ENCODE assay signal across 3 cellular contexts in genomic region chr7:50822110-50822509, GRCh38.
A peak's percentile ranks its signal among the peaks of the same experiment; 100 is the strongest.
TF ChIP-seq lines count a peak whose summit lies in the region.

No MANE protein-coding gene starts in this region.

TF ChIP-seq in SK-N-SH, 30 proteins besides CTCF, POLR2A, EP300 and RAD21:
- TF ChIP-seq TEAD4 (IDR thresholded peaks at IDR 0.05; ENCODE audit: borderline replicate concordance, insufficient read depth): 0 out of 2 replicates have a peak, but pooled peaks have one; percentile 17
- TF ChIP-seq TCF12 (IDR thresholded peaks at IDR 0.05): no peak

TF ChIP-seq in SK-N-SH treated with all-trans-retinoic acid at 6 μM for 48 hours, 23 proteins besides CTCF, POLR2A, EP300 and RAD21:
- no peak for TF ChIP-seq GLIS3 (CRISPR knock-in tag; IDR thresholded peaks at IDR 0.05)
- TF ChIP-seq RARB (CRISPR knock-in tag; IDR thresholded peaks at IDR 0.05): no peak
- TF ChIP-seq ZFP3 (CRISPR knock-in tag; IDR thresholded peaks at IDR 0.05): no peak
- no peak for TF ChIP-seq ISL1 (CRISPR knock-in tag; IDR thresholded peaks at IDR 0.05)
- TF ChIP-seq CREB5 (CRISPR knock-in tag; IDR thresholded peaks at IDR 0.05; ENCODE audit: low read depth): no peak
- no peak for TF ChIP-seq BACH2 (CRISPR knock-in tag; IDR thresholded peaks at IDR 0.05; ENCODE audit: borderline replicate concordance)
- no peak for TF ChIP-seq TCF4 (CRISPR knock-in tag; IDR thresholded peaks at IDR 0.05; ENCODE audit: borderline replicate concordance)
- TF ChIP-seq POU6F1 (CRISPR knock-in tag; IDR thresholded peaks at IDR 0.05; ENCODE audit: borderline replicate concordance, low read depth): no peak
- TF ChIP-seq ESRRG (CRISPR knock-in tag; IDR thresholded peaks at IDR 0.05): no peak
- TF ChIP-seq ARNTL (CRISPR knock-in tag; IDR thresholded peaks at IDR 0.05; ENCODE audit: borderline replicate concordance, low read depth): no peak
- no peak for TF ChIP-seq PPARA (CRISPR knock-in tag; IDR thresholded peaks at IDR 0.05; ENCODE audit: borderline replicate concordance)
- TF ChIP-seq CSRNP3 (CRISPR knock-in tag; IDR thresholded peaks at IDR 0.05): no peak
- no peak for TF ChIP-seq ZFP30 (CRISPR knock-in tag; IDR thresholded peaks at IDR 0.05)
- no peak for TF ChIP-seq ZNF70 (CRISPR knock-in tag; IDR thresholded peaks at IDR 0.05)
- no peak for TF ChIP-seq TOX (CRISPR knock-in tag; IDR thresholded peaks at IDR 0.05; ENCODE audit: borderline replicate concordance)
- TF ChIP-seq ZNF565 (CRISPR knock-in tag; conservative IDR thresholded peaks at IDR 0.05; ENCODE audit: low read depth): no peak
- no peak for TF ChIP-seq ZNF8 (CRISPR knock-in tag; IDR thresholded peaks at IDR 0.05)
- TF ChIP-seq TSHZ2 (CRISPR knock-in tag; IDR thresholded peaks at IDR 0.05): no peak

TF ChIP-seq in K562, 482 proteins besides CTCF, POLR2A, EP300 and RAD21:
- TF ChIP-seq MAFG (tag; conservative IDR thresholded peaks at IDR 0.05) (no peak), PBX2 (CRISPR knock-in tag; IDR thresholded peaks at IDR 0.05; ENCODE audit: low read depth) (no peak), PBX2 (tag; conservative IDR thresholded peaks at IDR 0.05; ENCODE audit: low read depth) (peak; percentile 83), HOMEZ (CRISPR knock-in tag; IDR thresholded peaks at IDR 0.05) (no peak), MEIS2 (IDR thresholded peaks at IDR 0.05; ENCODE audit: partially characterized antibody) (peak; percentile 77), ZC3H11A (IDR thresholded peaks at IDR 0.05; ENCODE audit: low read depth, low read length) (no peak), STAT6 (CRISPR knock-in tag; IDR thresholded peaks at IDR 0.05) (no peak), NR1H2 (CRISPR knock-in tag; IDR thresholded peaks at IDR 0.05) (no peak), FOXA3 (CRISPR knock-in tag; conservative IDR thresholded peaks at IDR 0.05 in 1 of 2, IDR thresholded peaks at IDR 0.05 in 1 of 2) (peak in 1 of 2 experiments; percentile 78; a peak in 2 of 4 replicates), PHB2 (IDR thresholded peaks at IDR 0.05; ENCODE audit: low read depth) (no peak), GABPA (tag; conservative IDR thresholded peaks at IDR 0.05; ENCODE audit: low read depth) (0 out of 2 replicates have a peak, but pooled peaks have one; percentile 7), TCFL5 (CRISPR knock-in tag; conservative IDR thresholded peaks at IDR 0.05) (no peak), ZNF561 (CRISPR knock-in tag; conservative IDR thresholded peaks at IDR 0.05) (no peak), ARHGAP35 (IDR thresholded peaks at IDR 0.05; ENCODE audit: partially characterized antibody) (no peak), HDGF (IDR thresholded peaks at IDR 0.05) (no peak), HMGXB4 (CRISPR knock-in tag; IDR thresholded peaks at IDR 0.05) (no peak), IFI16 (CRISPR knock-in tag; IDR thresholded peaks at IDR 0.05) (no peak)
